10 cellular contexts compared by ENCODE assay signal in genomic region chr13:100203696-100204367, GRCh38.
DNase-seq lines count a peak whose midpoint lies in the region; ATAC-seq, FAIRE-seq and TF ChIP-seq lines count a peak whose summit lies in the region.
"Had no signal": no experiment of that assay in that cellular context is flagged by ENCODE, and none has a peak within 500 bp of the region (broad histone marks: within the 10 kb centered on the region; RNA-seq: fewer than 3 reads in every experiment).

No MANE protein-coding gene starts in this region.

- no peaks in the 10 kb centered on the region for H3K9me3 ChIP-seq in PC-9 (ENCODE audit: insufficient read depth, low read depth)
- H3K9me3 ChIP-seq: colonic mucosa had no signal

- no peaks in the 10 kb centered on the region for H3K79me2 ChIP-seq in PC-9 (ENCODE audit: low read depth)

- no peak overlapping the region for H2AFZ ChIP-seq in PC-9

- DNase-seq in GM12891 (ENCODE audit: insufficient read length, low spot score) (no peak), naive B cell (peak; percentile 2), amniotic stem cell (lab: John Stamatoyannopoulos, UW) (no peak), PC-9 (no peak), Right ventricle myocardium inferior (ENCODE audit: missing footprints) (no peak)
- DNase-seq in activated CD4-positive, alpha-beta memory T cell treated with anti-CD3 and anti-CD28 coated beads, Interleukin-2, amount 10 ng/mL, durations not matched to agents 7 days and 5 days, result no peak
- DNase-seq: colonic mucosa had no signal

- H3K27ac Mint-ChIP-seq in activated CD4-positive, alpha-beta memory T cell treated with anti-CD3 and anti-CD28 coated beads, Interleukin-2, amount 10 ng/mL, durations not matched to agents 7 days and 5 days, result peak overlapping the region; percentile 18
- H3K27ac Mint-ChIP-seq in naive B cell, result no peak overlapping the region

- CTCF ChIA-PET in activated CD4-positive, alpha-beta memory T cell treated with anti-CD3 and anti-CD28 coated beads, Interleukin-2, amount 10 ng/mL, durations not matched to agents 7 days and 5 days (lab: Charles Lee), result interaction anchor here (1.3 kb wide), 1 partner anchor 547 kb away, joined by 3 read pairs; no protein-coding TSS in a partner anchor
- CTCF ChIA-PET in PC-9 (lab: Charles Lee), result no interaction called here

- H3K27me3 Mint-ChIP-seq in activated CD4-positive, alpha-beta memory T cell treated with anti-CD3 and anti-CD28 coated beads, Interleukin-2, amount 10 ng/mL, durations not matched to agents 7 days and 5 days, result no peaks in the 10 kb centered on the region
- H3K27me3 Mint-ChIP-seq in naive B cell, result peaks cover 0 to 9% (median 5%) of the 10 kb centered on the region in 3 donors

- H3K4me3 Mint-ChIP-seq in activated CD4-positive, alpha-beta memory T cell treated with anti-CD3 and anti-CD28 coated beads, Interleukin-2, amount 10 ng/mL, durations not matched to agents 7 days and 5 days, result peak overlapping the region; percentile 33
- H3K4me3 Mint-ChIP-seq in naive B cell, result peak overlapping the region in 6 of 8 donors; percentile 9 to 78 (median 40)

- no peaks in the 10 kb centered on the region for H3K9me3 Mint-ChIP-seq in activated CD4-positive, alpha-beta memory T cell treated with anti-CD3 and anti-CD28 coated beads, Interleukin-2, amount 10 ng/mL, durations not matched to agents 7 days and 5 days
- H3K9me3 Mint-ChIP-seq in naive B cell, result peaks cover 0 to 12% (median 4%) of the 10 kb centered on the region in 7 donors

- no peaks in the 10 kb centered on the region for H3K36me3 ChIP-seq in PC-9 (ENCODE audit: low read depth)
- H3K36me3 ChIP-seq: colonic mucosa had no signal

- H3K9me2 ChIP-seq in PC-9 (ENCODE audit: insufficient read depth), result no peaks in the 10 kb centered on the region

- POLR2A ChIA-PET in activated CD4-positive, alpha-beta memory T cell treated with anti-CD3 and anti-CD28 coated beads, Interleukin-2, amount 10 ng/mL, durations not matched to agents 7 days and 5 days (lab: Charles Lee), result no interaction called here
- POLR2A ChIA-PET in PC-9 (lab: Charles Lee; ENCODE audit: unreplicated experiment), result no interaction called here

- H3K27me3 ChIP-seq in PC-9 (ENCODE audit: insufficient read depth, low read depth), result no peaks in the 10 kb centered on the region
- H3K27me3 ChIP-seq: colonic mucosa had no signal

- no peak overlapping the region for H3K4me3 ChIP-seq in PC-9
- H3K4me3 ChIP-seq: colonic mucosa had no signal

- TF ChIP-seq POLR2A in GM12891 (IDR thresholded peaks at IDR 0.05; ENCODE audit: low read depth, low read length), result no peak

- peak; percentile 13 for FAIRE-seq in GM12891 (lab: Jason Lieb, UNC)
- FAIRE-seq: HepG2 had no signal

- intact Hi-C loops in PC-9 (cut with micrococcal nuclease; ENCODE audit: unreplicated experiment), result no loop called here
- intact Hi-C loops in Right ventricle myocardium inferior (cut with DNase I), result no loop called here

- H3K4me2 ChIP-seq in PC-9, result no peak overlapping the region

- BruUV-seq in PC-9 (replicated peaks; lab: Mats Ljungman, UMichigan), result no TSS peak

- H3K4me1 Mint-ChIP-seq in activated CD4-positive, alpha-beta memory T cell treated with anti-CD3 and anti-CD28 coated beads, Interleukin-2, amount 10 ng/mL, durations not matched to agents 7 days and 5 days, result peaks cover 21% of the 10 kb centered on the region
- H3K4me1 Mint-ChIP-seq in naive B cell, result peaks cover 7 to 16% (median 8%) of the 10 kb centered on the region in 3 donors

- no peak for TF ChIP-seq CTCF in PC-9 (conservative IDR thresholded peaks at IDR 0.05)

- no peaks in the 10 kb centered on the region for H3F3A ChIP-seq in PC-9 (ENCODE audit: insufficient read depth, low read depth)

- H4K20me1 ChIP-seq in PC-9 (ENCODE audit: insufficient read depth), result no peaks in the 10 kb centered on the region

- ATAC-seq in HG03103 (IDR thresholded peaks at IDR 0.05; ENCODE audit: low read depth, unreplicated experiment) (peak; percentile 71), naive B cell (ENCODE audit: low read depth in 2 of 2) (peak; percentile 35 to 58), Right ventricle myocardium inferior (no peak), GM21367 (IDR thresholded peaks at IDR 0.05; ENCODE audit: unreplicated experiment) (no peak)
- ATAC-seq: HepG2 had no signal

- H3K27ac ChIP-seq in PC-9, result no peak overlapping the region
- H3K27ac ChIP-seq: colonic mucosa had no signal

- peaks cover 2% of the 10 kb centered on the region for H3K36me3 Mint-ChIP-seq in activated CD4-positive, alpha-beta memory T cell treated with anti-CD3 and anti-CD28 coated beads, Interleukin-2, amount 10 ng/mL, durations not matched to agents 7 days and 5 days (ENCODE audit: low read depth)
- H3K36me3 Mint-ChIP-seq in naive B cell, result no peaks in the 10 kb centered on the region

- H3K4me1 ChIP-seq in PC-9 (replicated peaks; ENCODE audit: insufficient read depth), result no peaks in the 10 kb centered on the region
- H3K4me1 ChIP-seq: colonic mucosa had no signal

TF ChIP-seq in GM12891, 5 proteins besides CTCF, POLR2A, EP300 and RAD21:
- TF ChIP-seq POLR2AphosphoS5 (IDR thresholded peaks at IDR 0.05; ENCODE audit: low read depth, low read length) (no peak), PAX5 (IDR thresholded peaks at IDR 0.05; ENCODE audit: insufficient read depth, low read length, severe bottlenecking) (no peak), TAF1 (IDR thresholded peaks at IDR 0.05; ENCODE audit: low read depth, low read length) (no peak), POU2F2 (IDR thresholded peaks at IDR 0.05; ENCODE audit: low read depth, low read length) (no peak), SPI1 (IDR thresholded peaks at IDR 0.05; ENCODE audit: low read depth, low read length) (no peak)

Comparison
In these comparisons a context has a peak if more than half of its experiments do, and no peak if none do; other contexts are left out.
1. ATAC-seq: peak in HG03103 (single experiment) and naive B cell (2 of 2); none in Right ventricle myocardium inferior (single experiment) and GM21367 (single experiment).